ENCODE assay signal across 25 cellular contexts in the genomic region with DNA sequence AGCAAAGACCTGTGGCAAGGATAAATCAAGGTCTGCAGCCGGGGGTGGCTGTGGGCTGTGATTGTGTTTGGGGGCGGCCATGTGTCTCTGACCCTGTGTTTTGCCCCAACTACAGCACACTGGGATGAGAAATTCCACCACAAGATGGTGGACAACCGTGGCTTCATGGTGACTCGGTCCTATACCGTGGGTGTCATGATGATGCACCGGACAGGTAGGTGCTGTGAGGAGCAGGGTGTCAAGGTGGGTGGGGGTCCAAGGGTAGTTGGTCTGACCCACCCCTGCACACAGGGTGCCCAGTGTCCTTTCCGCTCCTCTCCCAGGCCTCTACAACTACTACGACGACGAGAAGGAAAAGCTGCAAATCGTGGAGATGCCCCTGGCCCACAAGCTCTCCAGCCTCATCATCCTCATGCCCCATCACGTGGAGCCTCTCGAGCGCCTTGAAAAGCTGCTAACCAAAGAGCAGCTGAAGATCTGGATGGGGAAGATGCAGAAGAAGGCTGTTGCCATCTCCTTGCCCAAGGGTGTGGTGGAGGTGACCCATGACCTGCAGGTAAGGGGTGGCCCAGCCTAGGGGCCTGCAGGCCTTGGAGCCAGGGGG.
"Had no signal": no experiment of that assay in that cellular context is flagged by ENCODE, and none has a peak within 500 bp of the region (broad histone marks: within the 10 kb centered on the region; RNA-seq: fewer than 3 reads in every experiment).

No MANE protein-coding gene starts in this region.

- ATAC-seq: activated CD8-positive, alpha-beta memory T cell treated with anti-CD3 and anti-CD28 coated beads, Interleukin-2, amount 10 ng/mL, durations not matched to agents 7 days and 5 days; gastroesophageal sphincter; heart left ventricle; left ventricle myocardium superior; natural killer cell treated with Interleukin-12 subunit alpha and Interleukin-12 subunit beta and Interleukin-15 and Interleukin-18, amount 100 ng/mL, for 72 hours; right cardiac atrium; stimulated activated effector memory CD8-positive, alpha-beta T cell treated with anti-CD3 and anti-CD28 coated beads, Interleukin-12 subunit alpha, Interleukin-12 subunit beta, amount 100 ng/mL, for 72 hours; T-helper 17 cell had no signal

- FAIRE-seq: bronchial epithelial cell, islet of Langerhans had no signal

- H3K4me1 ChIP-seq: parathyroid adenoma had no signal

- H3K36me3 Mint-ChIP-seq: activated CD8-positive, alpha-beta memory T cell treated with anti-CD3 and anti-CD28 coated beads, Interleukin-2, amount 10 ng/mL, durations not matched to agents 7 days and 5 days; natural killer cell treated with Interleukin-12 subunit alpha and Interleukin-12 subunit beta and Interleukin-15 and Interleukin-18, amount 100 ng/mL, for 72 hours had no signal

- H3K9ac ChIP-seq: parathyroid adenoma had no signal

- H3K27ac Mint-ChIP-seq: activated B cell treated with CpG ODN at 0.5 μM for 24 hours; activated CD8-positive, alpha-beta memory T cell treated with anti-CD3 and anti-CD28 coated beads, Interleukin-2, amount 10 ng/mL, durations not matched to agents 7 days and 5 days; activated naive CD8-positive, alpha-beta T cell; endodermal cell; natural killer cell treated with Interleukin-12 subunit alpha and Interleukin-12 subunit beta and Interleukin-15 and Interleukin-18, amount 100 ng/mL, for 72 hours; stimulated activated effector memory CD8-positive, alpha-beta T cell treated with anti-CD3 and anti-CD28 coated beads, Interleukin-12 subunit alpha, Interleukin-12 subunit beta, amount 100 ng/mL, for 72 hours; T-helper 17 cell had no signal

- H3K4me3 Mint-ChIP-seq: activated B cell treated with CpG ODN at 0.5 μM for 24 hours; activated CD8-positive, alpha-beta memory T cell treated with anti-CD3 and anti-CD28 coated beads, Interleukin-2, amount 10 ng/mL, durations not matched to agents 7 days and 5 days; activated naive CD8-positive, alpha-beta T cell; endodermal cell; natural killer cell treated with Interleukin-12 subunit alpha and Interleukin-12 subunit beta and Interleukin-15 and Interleukin-18, amount 100 ng/mL, for 72 hours; stimulated activated effector memory CD8-positive, alpha-beta T cell treated with anti-CD3 and anti-CD28 coated beads, Interleukin-12 subunit alpha, Interleukin-12 subunit beta, amount 100 ng/mL, for 72 hours; T-helper 17 cell had no signal

- H3K9me3 ChIP-seq: gastroesophageal sphincter, heart left ventricle, stomach, uterus had no signal

- H3K4me3 ChIP-seq: gastroesophageal sphincter, heart left ventricle, stomach, uterus had no signal

- H3K27ac ChIP-seq: epithelial cell of prostate, parathyroid adenoma had no signal

- DNase-seq: activated B cell treated with CpG ODN at 0.5 μM for 24 hours; activated CD4-positive, alpha-beta T cell treated with anti-CD3 and anti-CD28 coated beads for 4 hours; activated CD4-positive, alpha-beta T cell treated with anti-CD3 and anti-CD28 coated beads, Interleukin-2, amount 50 U/mL, for 48 hours; activated CD8-positive, alpha-beta memory T cell treated with anti-CD3 and anti-CD28 coated beads, Interleukin-2, amount 10 ng/mL, durations not matched to agents 7 days and 5 days; activated effector memory CD4-positive, alpha-beta T cell treated with anti-CD3 and anti-CD28 coated beads, Interleukin-2, amount 50 U/mL, for 16 hours; activated T-cell treated with anti-CD3 and anti-CD28 coated beads for 4 hours; cortex of kidney; endodermal cell; left ventricle myocardium superior; mammary epithelial cell; midbrain; stimulated activated CD4-positive, alpha-beta T cell treated with anti-CD3 and anti-CD28 coated beads, Interleukin-2, amount 100 ng/mL, for 24 hours; stomach; T-helper 17 cell; uterus had no signal

- H3K9me3 Mint-ChIP-seq: activated B cell treated with CpG ODN at 0.5 μM for 24 hours; endodermal cell; natural killer cell treated with Interleukin-12 subunit alpha and Interleukin-12 subunit beta and Interleukin-15 and Interleukin-18, amount 100 ng/mL, for 72 hours; stimulated activated effector memory CD8-positive, alpha-beta T cell treated with anti-CD3 and anti-CD28 coated beads, Interleukin-12 subunit alpha, Interleukin-12 subunit beta, amount 100 ng/mL, for 72 hours had no signal

- H3K27me3 Mint-ChIP-seq: activated B cell treated with CpG ODN at 0.5 μM for 24 hours; activated CD8-positive, alpha-beta memory T cell treated with anti-CD3 and anti-CD28 coated beads, Interleukin-2, amount 10 ng/mL, durations not matched to agents 7 days and 5 days; activated naive CD8-positive, alpha-beta T cell; natural killer cell treated with Interleukin-12 subunit alpha and Interleukin-12 subunit beta and Interleukin-15 and Interleukin-18, amount 100 ng/mL, for 72 hours; T-helper 17 cell had no signal

- H3K27me3 ChIP-seq: gastroesophageal sphincter, heart left ventricle, stomach, uterus had no signal

- H2AFZ ChIP-seq: parathyroid adenoma had no signal

- H3K36me3 ChIP-seq: uterus had no signal
